In the genomic region with DNA sequence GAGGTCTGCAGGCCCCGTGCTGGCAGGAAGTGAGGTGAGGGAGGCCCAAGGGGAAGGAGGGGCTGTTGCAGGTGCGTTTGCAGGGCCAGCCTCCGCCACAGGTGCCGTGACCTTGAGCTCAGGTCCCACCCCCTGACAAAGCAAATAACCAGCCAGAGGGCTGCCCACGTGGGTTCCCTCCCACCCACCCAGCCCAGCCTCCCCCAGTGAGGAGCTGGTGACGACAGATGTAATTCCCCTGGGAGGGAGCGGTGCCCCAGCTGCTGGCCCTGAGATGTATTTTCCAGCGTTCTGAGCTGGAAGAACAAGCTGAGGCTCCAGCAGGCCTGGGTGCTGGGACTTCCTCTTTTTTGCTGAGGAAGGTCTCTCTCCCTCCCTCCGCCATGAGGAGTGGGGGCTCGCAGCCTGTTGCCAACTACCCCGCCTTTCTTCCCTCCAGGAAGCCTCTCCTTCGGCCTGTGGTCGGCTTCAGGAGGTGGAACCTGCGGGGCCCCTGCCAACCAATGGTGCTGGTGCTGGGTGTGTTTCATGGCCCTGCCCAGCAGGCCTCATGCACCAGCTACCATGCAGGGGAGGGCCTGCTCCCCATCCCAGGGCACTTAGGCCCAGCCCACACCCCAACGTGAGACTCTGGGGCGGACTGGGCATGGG, we compare ENCODE assay signal across 13 cellular contexts.
A peak's percentile ranks its signal among the peaks of the same experiment; 100 is the strongest.
DNase-seq lines count a peak whose midpoint lies in the region; ATAC-seq, FAIRE-seq and TF ChIP-seq lines count a peak whose summit lies in the region.
"Had no signal": no experiment of that assay in that cellular context is flagged by ENCODE, and none has a peak within 500 bp of the region (broad histone marks: within the 10 kb centered on the region; RNA-seq: fewer than 3 reads in every experiment).

No MANE protein-coding gene starts in this region.

- CTCF ChIA-PET in WTC11 (lab: Charles Lee): interaction anchor here (0.6 to 1.0 kb wide), 2 partner anchors 63 to 154 kb away, joined by 3 to 4 read pairs; no protein-coding TSS in a partner anchor

- H3K4me3 Mint-ChIP-seq in WTC11: no peak overlapping the region
- H3K4me3 Mint-ChIP-seq: activated CD4-positive, alpha-beta memory T cell treated with anti-CD3 and anti-CD28 coated beads for 36 hours had no signal

- H3K27ac ChIP-seq in BLaER1 treated with 17β-estradiol and CSF1 and Interleukin-3, amounts not matched to agents 10 nM and 100 nM: no peak overlapping the region
- H3K27ac ChIP-seq in lung (ENCODE audit: low read depth in 1 of 2, low read length in 1 of 2): peak overlapping the region in 1 of 2 donors; percentile 34
- H3K27ac ChIP-seq in gastroesophageal sphincter: no peak overlapping the region
- H3K27ac ChIP-seq: psoas muscle had no signal

- peak overlapping the region; percentile 60; the same call in 1 of the 2 replicates for H3K27ac Mint-ChIP-seq in WTC11
- H3K27ac Mint-ChIP-seq: activated CD4-positive, alpha-beta memory T cell treated with anti-CD3 and anti-CD28 coated beads for 36 hours had no signal

- no peak overlapping the region; a peak in 1 of 20 replicates for H3K4me3 ChIP-seq in BLaER1 treated with 17β-estradiol and CSF1 and Interleukin-3, amounts not matched to agents 10 nM and 100 nM
- H3K4me3 ChIP-seq in lung (no peak overlapping the region), gastroesophageal sphincter (no peak overlapping the region)
- H3K4me3 ChIP-seq: psoas muscle had no signal

- TF ChIP-seq POLR2A in H54 (IDR thresholded peaks at IDR 0.05; ENCODE audit: low read depth, low read length): no peak
- TF ChIP-seq POLR2A in gastroesophageal sphincter (IDR thresholded peaks at IDR 0.05): no peak

- TF ChIP-seq CTCF in WTC11 (IDR thresholded peaks at IDR 0.05): no peak
- no peak for TF ChIP-seq CTCF in lung (IDR thresholded peaks at IDR 0.05; ENCODE audit: control extremely low read depth, extremely low read depth)
- TF ChIP-seq CTCF in gastroesophageal sphincter (IDR thresholded peaks at IDR 0.05): no peak

- no peak for TF ChIP-seq EP300 in gastroesophageal sphincter (IDR thresholded peaks at IDR 0.05)

- ATAC-seq in WTC11: peak; percentile 42
- ATAC-seq in lung (ENCODE audit: insufficient read depth, low FRiP score): peak; percentile 29
- ATAC-seq in gastroesophageal sphincter: no peak
- ATAC-seq: psoas muscle had no signal

- WGBS in lung, 2 donors: 10 to 17% methylated on average over 16 of the region's 16 CpGs
- WGBS in gastroesophageal sphincter (ENCODE audit: low coverage in 1 of 2), 2 donors: 68% methylated on average over 3 of the region's 16 CpGs; no CpG with 5 or more reads in 1 of the 2 donors

- H3K36me3 Mint-ChIP-seq in WTC11: no peaks in the 10 kb centered on the region
- H3K36me3 Mint-ChIP-seq: activated CD4-positive, alpha-beta memory T cell treated with anti-CD3 and anti-CD28 coated beads for 36 hours had no signal

- peak overlapping the region; percentile 64 to 91 (median 81) for H3K4me2 ChIP-seq in BLaER1 treated with 17β-estradiol and CSF1 and Interleukin-3, amounts not matched to agents 10 nM and 100 nM

- POLR2A ChIA-PET in WTC11 (lab: Charles Lee): interaction anchor here (0.6 kb wide), 1 partner anchor 28 kb away, joined by 4 read pairs; no protein-coding TSS in a partner anchor

- no peaks in the 10 kb centered on the region for H3K9me3 ChIP-seq in BLaER1 treated with 17β-estradiol and CSF1 and Interleukin-3, amounts not matched to agents 10 nM and 100 nM (replicated peaks in 1 of 11)
- H3K9me3 ChIP-seq in lung (ENCODE audit: control insufficient read depth in 2 of 2, insufficient read depth in 1 of 2, low read length in 1 of 2) (no peaks in the 10 kb centered on the region), gastroesophageal sphincter (no peaks in the 10 kb centered on the region)
- H3K9me3 ChIP-seq: psoas muscle had no signal

- no peaks in the 10 kb centered on the region for H3K9me3 Mint-ChIP-seq in WTC11
- H3K9me3 Mint-ChIP-seq: activated CD4-positive, alpha-beta memory T cell treated with anti-CD3 and anti-CD28 coated beads for 36 hours had no signal

- DNase-seq in MV-4-11 (lab: John Stamatoyannopoulos, UW) (peak; percentile 77), WTC11 (ENCODE audit: low spot score) (peak; percentile 25), lung (ENCODE audit: low spot score) (peak; percentile 65), A172 (ENCODE audit: low spot score) (no peak), H54 (ENCODE audit: insufficient read length, low spot score) (no peak), NCI-H226 (no peak)
- DNase-seq: activated CD4-positive, alpha-beta memory T cell treated with anti-CD3 and anti-CD28 coated beads for 36 hours; activated naive CD4-positive, alpha-beta T cell treated with Interleukin-2 at 50 U/mL for 16 hours; cortex of kidney; foreskin fibroblast; psoas muscle had no signal

- H3K9ac ChIP-seq in BLaER1 treated with 17β-estradiol and CSF1 and Interleukin-3, amounts not matched to agents 10 nM and 100 nM: no peak overlapping the region

- H3K27me3 ChIP-seq in BLaER1 treated with 17β-estradiol and CSF1 and Interleukin-3, amounts not matched to agents 10 nM and 100 nM: peaks cover 0 to 58% (median 42%) of the 10 kb centered on the region in 11 experiments; a peak in 17 of 22 replicates
- no peaks in the 10 kb centered on the region for H3K27me3 ChIP-seq in lung (ENCODE audit: control insufficient read depth, insufficient read depth)
- peaks cover 73% of the 10 kb centered on the region for H3K27me3 ChIP-seq in gastroesophageal sphincter

- peaks cover 10 to 55% (median 40%) of the 10 kb centered on the region in 10 experiments for H3K4me1 ChIP-seq in BLaER1 treated with 17β-estradiol and CSF1 and Interleukin-3, amounts not matched to agents 10 nM and 100 nM
- H3K4me1 ChIP-seq in lung (ENCODE audit: control insufficient read depth in 2 of 2, insufficient read depth in 2 of 2, low read length in 2 of 2) (peaks cover 0 to 4% of the 10 kb centered on the region in 2 donors), gastroesophageal sphincter (peaks cover 0 to 55% (median 0%) of the 10 kb centered on the region in 3 donors)

- no peaks in the 10 kb centered on the region; the same call in 1 of the 2 replicates for H3K27me3 Mint-ChIP-seq in WTC11 (ENCODE audit: low read depth)

- H3K36me3 ChIP-seq in BLaER1 treated with 17β-estradiol and CSF1 and Interleukin-3, amounts not matched to agents 10 nM and 100 nM: no peaks in the 10 kb centered on the region
- H3K36me3 ChIP-seq in lung (ENCODE audit: control insufficient read depth in 2 of 2, insufficient read depth in 2 of 2, low read length in 2 of 2) (no peaks in the 10 kb centered on the region), gastroesophageal sphincter (no peaks in the 10 kb centered on the region)

- peaks cover 6% of the 10 kb centered on the region; the same call in 1 of the 2 replicates for H3K4me1 Mint-ChIP-seq in WTC11

- no peak for FAIRE-seq in H54 (lab: Jason Lieb, UNC)

- H4K20me1 ChIP-seq in BLaER1 treated with 17β-estradiol and CSF1 and Interleukin-3, amounts not matched to agents 10 nM and 100 nM: peaks cover 0 to 38% (median 0%) of the 10 kb centered on the region in 11 experiments; a peak in 5 of 22 replicates

TF ChIP-seq in WTC11, 78 proteins besides CTCF, POLR2A, EP300 and RAD21:
- TF ChIP-seq, protein P1, sequence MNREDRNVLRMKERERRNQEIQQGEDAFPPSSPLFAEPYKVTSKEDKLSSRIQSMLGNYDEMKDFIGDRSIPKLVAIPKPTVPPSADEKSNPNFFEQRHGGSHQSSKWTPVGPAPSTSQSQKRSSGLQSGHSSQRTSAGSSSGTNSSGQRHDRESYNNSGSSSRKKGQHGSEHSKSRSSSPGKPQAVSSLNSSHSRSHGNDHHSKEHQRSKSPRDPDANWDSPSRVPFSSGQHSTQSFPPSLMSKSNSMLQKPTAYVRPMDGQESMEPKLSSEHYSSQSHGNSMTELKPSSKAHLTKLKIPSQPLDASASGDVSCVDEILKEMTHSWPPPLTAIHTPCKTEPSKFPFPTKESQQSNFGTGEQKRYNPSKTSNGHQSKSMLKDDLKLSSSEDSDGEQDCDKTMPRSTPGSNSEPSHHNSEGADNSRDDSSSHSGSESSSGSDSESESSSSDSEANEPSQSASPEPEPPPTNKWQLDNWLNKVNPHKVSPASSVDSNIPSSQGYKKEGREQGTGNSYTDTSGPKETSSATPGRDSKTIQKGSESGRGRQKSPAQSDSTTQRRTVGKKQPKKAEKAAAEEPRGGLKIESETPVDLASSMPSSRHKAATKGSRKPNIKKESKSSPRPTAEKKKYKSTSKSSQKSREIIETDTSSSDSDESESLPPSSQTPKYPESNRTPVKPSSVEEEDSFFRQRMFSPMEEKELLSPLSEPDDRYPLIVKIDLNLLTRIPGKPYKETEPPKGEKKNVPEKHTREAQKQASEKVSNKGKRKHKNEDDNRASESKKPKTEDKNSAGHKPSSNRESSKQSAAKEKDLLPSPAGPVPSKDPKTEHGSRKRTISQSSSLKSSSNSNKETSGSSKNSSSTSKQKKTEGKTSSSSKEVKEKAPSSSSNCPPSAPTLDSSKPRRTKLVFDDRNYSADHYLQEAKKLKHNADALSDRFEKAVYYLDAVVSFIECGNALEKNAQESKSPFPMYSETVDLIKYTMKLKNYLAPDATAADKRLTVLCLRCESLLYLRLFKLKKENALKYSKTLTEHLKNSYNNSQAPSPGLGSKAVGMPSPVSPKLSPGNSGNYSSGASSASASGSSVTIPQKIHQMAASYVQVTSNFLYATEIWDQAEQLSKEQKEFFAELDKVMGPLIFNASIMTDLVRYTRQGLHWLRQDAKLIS (CRISPR knock-in tag; IDR thresholded peaks at IDR 0.05; ENCODE audit: borderline replicate concordance): no peak
- no peak for TF ChIP-seq JUN (CRISPR knock-in tag; IDR thresholded peaks at IDR 0.05)
- TF ChIP-seq, protein P2, sequence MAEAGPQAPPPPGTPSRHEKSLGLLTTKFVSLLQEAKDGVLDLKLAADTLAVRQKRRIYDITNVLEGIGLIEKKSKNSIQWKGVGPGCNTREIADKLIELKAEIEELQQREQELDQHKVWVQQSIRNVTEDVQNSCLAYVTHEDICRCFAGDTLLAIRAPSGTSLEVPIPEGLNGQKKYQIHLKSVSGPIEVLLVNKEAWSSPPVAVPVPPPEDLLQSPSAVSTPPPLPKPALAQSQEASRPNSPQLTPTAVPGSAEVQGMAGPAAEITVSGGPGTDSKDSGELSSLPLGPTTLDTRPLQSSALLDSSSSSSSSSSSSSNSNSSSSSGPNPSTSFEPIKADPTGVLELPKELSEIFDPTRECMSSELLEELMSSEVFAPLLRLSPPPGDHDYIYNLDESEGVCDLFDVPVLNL (CRISPR knock-in tag; IDR thresholded peaks at IDR 0.05; ENCODE audit: borderline replicate concordance, low read depth): no peak

Comparison
In these comparisons a context has a peak if more than half of its experiments do, and no peak if none do; other contexts are left out.
1. DNase-seq: peak in MV-4-11 (single experiment), WTC11 (single experiment) and lung (single experiment); none in A172 (single experiment), H54 (single experiment) and NCI-H226 (single experiment).